In genomic region chr6:27251672-27252251, GRCh38 we compare ENCODE assay signal across 2 cellular contexts.
TF ChIP-seq lines count a peak whose summit lies in the region.

No MANE protein-coding gene starts in this region.

TF ChIP-seq in HCT116, 20 proteins besides CTCF, POLR2A, EP300 and RAD21 (continued from another document):
- no peak for TF ChIP-seq REST (IDR thresholded peaks at IDR 0.05; ENCODE audit: low read depth)
- TF ChIP-seq EGR1 (IDR thresholded peaks at IDR 0.05; ENCODE audit: low read depth), result peak; percentile 46
- TF ChIP-seq ZFX (IDR thresholded peaks at IDR 0.05), result peak; percentile 47
- peak; percentile 51 for TF ChIP-seq YY1 (IDR thresholded peaks at IDR 0.05; ENCODE audit: extremely low read depth, insufficient replicate concordance, low read depth, low read length)
- no peak for TF ChIP-seq ELF1 (IDR thresholded peaks at IDR 0.05; ENCODE audit: borderline replicate concordance, low read depth)
- TF ChIP-seq MAX (IDR thresholded peaks at IDR 0.05), result peak; percentile 78
- peak; percentile 80 for TF ChIP-seq POLR2AphosphoS5 (IDR thresholded peaks at IDR 0.05; ENCODE audit: low read depth, low read length)

TF ChIP-seq in K562, 482 proteins besides CTCF, POLR2A, EP300 and RAD21 (continued from another document and continues in another):
- TF ChIP-seq MITF (IDR thresholded peaks at IDR 0.05) (no peak), XRCC4 (IDR thresholded peaks at IDR 0.05; ENCODE audit: extremely low read depth, insufficient read depth, insufficient read length) (no peak), MCM5 (IDR thresholded peaks at IDR 0.05; ENCODE audit: low read depth) (no peak), BRF2 (IDR thresholded peaks at IDR 0.05; ENCODE audit: borderline replicate concordance, insufficient read depth, insufficient read length) (no peak), HOMEZ (CRISPR knock-in tag; IDR thresholded peaks at IDR 0.05) (no peak), SAP30 (IDR thresholded peaks at IDR 0.05; ENCODE audit: borderline replicate concordance, insufficient read depth, low read depth, low read length, poor library complexity, severe bottlenecking) (peak; percentile 38), THRB (CRISPR knock-in tag; conservative IDR thresholded peaks at IDR 0.05) (no peak), GATAD2A (IDR thresholded peaks at IDR 0.05) (peak; percentile 81), FOS (IDR thresholded peaks at IDR 0.05; ENCODE audit: extremely low read depth, insufficient read length) (no peak), SIN3A (IDR thresholded peaks at IDR 0.05; ENCODE audit: borderline replicate concordance in 2 of 2, control insufficient read depth in 1 of 2, low read depth in 2 of 2, low read length in 2 of 2) (peak; percentile 32 to 75; a peak in 2 of 4 replicates), RBM15 (IDR thresholded peaks at IDR 0.05; ENCODE audit: insufficient read depth, low read length) (no peak), ZNF778 (CRISPR knock-in tag; IDR thresholded peaks at IDR 0.05) (no peak), MLLT1 (IDR thresholded peaks at IDR 0.05) (peak; percentile 59 to 89; a peak in 3 of 4 replicates), ZBTB49 (CRISPR knock-in tag; IDR thresholded peaks at IDR 0.05; ENCODE audit: borderline replicate concordance) (no peak), CAMTA2 (CRISPR knock-in tag; conservative IDR thresholded peaks at IDR 0.05) (no peak), ZNF444 (CRISPR knock-in tag; IDR thresholded peaks at IDR 0.05) (no peak), IRF9 (tag; IDR thresholded peaks at IDR 0.05) (no peak), SAFB2 (IDR thresholded peaks at IDR 0.05; ENCODE audit: borderline replicate concordance, low read depth, low read length, severe bottlenecking) (no peak), GTF2B (IDR thresholded peaks at IDR 0.05; ENCODE audit: extremely low read depth, insufficient read length) (no peak), SMARCA4 (IDR thresholded peaks at IDR 0.05) (peak; percentile 24; the same call in 1 of the 2 replicates), BDP1 (IDR thresholded peaks at IDR 0.05; ENCODE audit: insufficient read depth, insufficient read length) (no peak), ZBTB5 (IDR thresholded peaks at IDR 0.05) (no peak), JUN (IDR thresholded peaks at IDR 0.05; ENCODE audit: borderline replicate concordance, low read depth, low read length) (peak; percentile 67; the same call in 1 of the 2 replicates), JUN (CRISPR knock-in tag; IDR thresholded peaks at IDR 0.05; ENCODE audit: borderline replicate concordance) (no peak), NFIC (IDR thresholded peaks at IDR 0.05) (no peak), E4F1 (CRISPR knock-in tag; IDR thresholded peaks at IDR 0.05; ENCODE audit: borderline replicate concordance) (no peak), BRF1 (IDR thresholded peaks at IDR 0.05; ENCODE audit: borderline replicate concordance, extremely low read depth, insufficient read length) (no peak), ZNF780A (CRISPR knock-in tag; IDR thresholded peaks at IDR 0.05) (no peak), E2F3 (CRISPR knock-in tag; IDR thresholded peaks at IDR 0.05) (no peak), ZNF655 (CRISPR knock-in tag; IDR thresholded peaks at IDR 0.05) (no peak), ZNF347 (CRISPR knock-in tag; IDR thresholded peaks at IDR 0.05; ENCODE audit: low read depth) (no peak), ZBTB2 (IDR thresholded peaks at IDR 0.05) (0 out of 2 replicates have a peak, but pooled peaks have one; percentile 17), SREBF2 (CRISPR knock-in tag; IDR thresholded peaks at IDR 0.05) (0 out of 2 replicates have a peak, but pooled peaks have one; percentile 74), RHOXF2B (CRISPR knock-in tag; conservative IDR thresholded peaks at IDR 0.05) (no peak; the same call in 1 of the 2 replicates)
